ENCODE assay signal across 12 cellular contexts in genomic region chr1:172450524-172450885, GRCh38. TPM values are rescaled to one million over a fixed set of nuclear protein-coding genes. Genes with fewer than 3 reads are reported as not detected.
DNase-seq lines count a peak whose midpoint lies in the region; ATAC-seq and TF ChIP-seq lines count a peak whose summit lies in the region.
"Had no signal": no experiment of that assay in that cellular context is flagged by ENCODE, and none has a peak within 500 bp of the region (broad histone marks: within the 10 kb centered on the region; RNA-seq: fewer than 3 reads in every experiment).

No MANE protein-coding gene starts in this region.

- H3K4me3 Mint-ChIP-seq in activated T-helper 17 cell treated with anti-CD3 and anti-CD28 coated beads, Interleukin-2, amount 50 U/mL, for 72 hours = peak overlapping the region; percentile 26
- H3K4me3 Mint-ChIP-seq: activated B cell treated with CpG ODN at 0.5 μM for 24 hours, endodermal cell had no signal

- DNase-seq in Caki2 (ENCODE audit: low read depth) = peak; percentile 69
- peak; percentile 26 for DNase-seq in LoVo (ENCODE audit: low spot score)
- no peak for DNase-seq in HEK293T (ENCODE audit: extremely low spot score)
- DNase-seq in AG20443 (ENCODE audit: low spot score) = no peak
- no peak for DNase-seq in SW 1271 (lab: John Stamatoyannopoulos, UW)
- DNase-seq: activated B cell treated with CpG ODN at 0.5 μM for 24 hours; NK-92 treated with Interleukin-12 subunit alpha and Interleukin-12 subunit beta, amount 100 ng/mL, for 24 hours had no signal

- in situ Hi-C loops in Caki2 (cut with HindIII; ENCODE audit: low pct_unique_long_range_greater_than_20kb, low sequenced_read_pairs) = no loop called here

- peaks cover 15% of the 10 kb centered on the region for H3K4me1 Mint-ChIP-seq in activated T-helper 17 cell treated with anti-CD3 and anti-CD28 coated beads, Interleukin-2, amount 50 U/mL, for 72 hours
- H3K4me1 Mint-ChIP-seq: activated B cell treated with CpG ODN at 0.5 μM for 24 hours had no signal

- H3K4me1 ChIP-seq in mucosa of rectum (ENCODE audit: control insufficient read depth in 2 of 2, insufficient read depth in 2 of 2, low read length in 2 of 2) = peaks cover 10 to 18% of the 10 kb centered on the region in 2 donors

- POLR2A ChIA-PET in HEK293T (lab: Yijun Ruan, JAX) = interaction anchor here (2.9 kb wide), 1 partner anchor 82 kb away, joined by 11 read pairs; the partner anchor contains the start of gene SUCO

- H3K9me3 Mint-ChIP-seq in activated T-helper 17 cell treated with anti-CD3 and anti-CD28 coated beads, Interleukin-2, amount 50 U/mL, for 72 hours = no peaks in the 10 kb centered on the region
- H3K9me3 Mint-ChIP-seq: activated B cell treated with CpG ODN at 0.5 μM for 24 hours, endodermal cell had no signal

- H3K36me3 ChIP-seq in mucosa of rectum (ENCODE audit: control insufficient read depth in 2 of 2, insufficient read depth in 2 of 2, low read length in 2 of 2) = no peaks in the 10 kb centered on the region
- H3K36me3 ChIP-seq: ovary had no signal

- no peaks in the 10 kb centered on the region for H3K36me3 Mint-ChIP-seq in activated T-helper 17 cell treated with anti-CD3 and anti-CD28 coated beads, Interleukin-2, amount 50 U/mL, for 72 hours (ENCODE audit: low read depth)

- H3K27ac ChIP-seq in mucosa of rectum (ENCODE audit: low read depth in 2 of 2, low read length in 2 of 2) = no peak overlapping the region
- H3K27ac ChIP-seq: ovary had no signal

- H3K27me3 ChIP-seq in mucosa of rectum (ENCODE audit: control insufficient read depth in 2 of 2, insufficient read depth in 2 of 2, low read length in 2 of 2) = no peaks in the 10 kb centered on the region
- H3K27me3 ChIP-seq: ovary had no signal

- CTCF ChIA-PET in HEK293T (lab: Yijun Ruan, JAX) = interaction anchor here (0.5 to 1.2 kb wide), 8 partner anchors 9 to 1248 kb away, joined by 3 to 6 read pairs (median 4); no protein-coding TSS in a partner anchor

- no peaks in the 10 kb centered on the region for H3K9me3 ChIP-seq in mucosa of rectum (ENCODE audit: control insufficient read depth in 2 of 2, low read length in 2 of 2)
- H3K9me3 ChIP-seq: ovary had no signal

- H3K27ac Mint-ChIP-seq in activated T-helper 17 cell treated with anti-CD3 and anti-CD28 coated beads, Interleukin-2, amount 50 U/mL, for 72 hours = peak overlapping the region; percentile 51
- H3K27ac Mint-ChIP-seq: activated B cell treated with CpG ODN at 0.5 μM for 24 hours, endodermal cell had no signal

- H3K27me3 Mint-ChIP-seq in activated T-helper 17 cell treated with anti-CD3 and anti-CD28 coated beads, Interleukin-2, amount 50 U/mL, for 72 hours = peaks cover 4% of the 10 kb centered on the region
- H3K27me3 Mint-ChIP-seq: activated B cell treated with CpG ODN at 0.5 μM for 24 hours had no signal

- no peak overlapping the region for H3K9ac ChIP-seq in mucosa of rectum (ENCODE audit: low read depth in 1 of 2, low read length in 2 of 2)

- peak overlapping the region; percentile 31 to 55 for H3K4me3 ChIP-seq in mucosa of rectum (ENCODE audit: low read length in 2 of 2)
- H3K4me3 ChIP-seq: ovary had no signal

- no peak for ATAC-seq in activated T-helper 17 cell treated with anti-CD3 and anti-CD28 coated beads, Interleukin-2, amount 50 U/mL, for 72 hours (replicated peaks)
- no peak for ATAC-seq in HG03565 (IDR thresholded peaks at IDR 0.05; ENCODE audit: unreplicated experiment)

TF ChIP-seq in HEK293T, 16 proteins besides CTCF, POLR2A, EP300 and RAD21:
- no peak for TF ChIP-seq L3MBTL2 (conservative IDR thresholded peaks at IDR 0.05)
- no peak for TF ChIP-seq BHLHE40 (IDR thresholded peaks at IDR 0.05; ENCODE audit: borderline replicate concordance)
- TF ChIP-seq SP1 (IDR thresholded peaks at IDR 0.05) = no peak
- TF ChIP-seq FOXA1 (IDR thresholded peaks at IDR 0.05) = no peak
- TF ChIP-seq ARNT (IDR thresholded peaks at IDR 0.05) = no peak
- no peak for TF ChIP-seq ELF4 (IDR thresholded peaks at IDR 0.05)
- no peak for TF ChIP-seq FOXK2 (IDR thresholded peaks at IDR 0.05)
- TF ChIP-seq HDGF (IDR thresholded peaks at IDR 0.05; ENCODE audit: borderline replicate concordance) = no peak
- TF ChIP-seq CTBP1 (IDR thresholded peaks at IDR 0.05; ENCODE audit: borderline replicate concordance) = no peak
- no peak for TF ChIP-seq ZNF384 (IDR thresholded peaks at IDR 0.05)
- TF ChIP-seq FOXM1 (IDR thresholded peaks at IDR 0.05; ENCODE audit: borderline replicate concordance) = no peak
- no peak for TF ChIP-seq NFRKB (IDR thresholded peaks at IDR 0.05)
- TF ChIP-seq SUZ12 (IDR thresholded peaks at IDR 0.05) = no peak
- TF ChIP-seq TARDBP (IDR thresholded peaks at IDR 0.05) = no peak
- no peak for TF ChIP-seq LEF1 (IDR thresholded peaks at IDR 0.05; ENCODE audit: borderline replicate concordance)
- TF ChIP-seq, protein P1, sequence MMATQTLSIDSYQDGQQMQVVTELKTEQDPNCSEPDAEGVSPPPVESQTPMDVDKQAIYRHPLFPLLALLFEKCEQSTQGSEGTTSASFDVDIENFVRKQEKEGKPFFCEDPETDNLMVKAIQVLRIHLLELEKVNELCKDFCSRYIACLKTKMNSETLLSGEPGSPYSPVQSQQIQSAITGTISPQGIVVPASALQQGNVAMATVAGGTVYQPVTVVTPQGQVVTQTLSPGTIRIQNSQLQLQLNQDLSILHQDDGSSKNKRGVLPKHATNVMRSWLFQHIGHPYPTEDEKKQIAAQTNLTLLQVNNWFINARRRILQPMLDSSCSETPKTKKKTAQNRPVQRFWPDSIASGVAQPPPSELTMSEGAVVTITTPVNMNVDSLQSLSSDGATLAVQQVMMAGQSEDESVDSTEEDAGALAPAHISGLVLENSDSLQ (IDR thresholded peaks at IDR 0.05) = no peak

RNA-seq across cellular contexts. Expression of gene PIGC, which starts 6.6 kb away (rescaled TPM):
- total RNA-seq in Caki2 (2014; rRNA removed; shearing (Covaris generic); ENCODE audit: low replicate concordance) = 27.1 and 33.3 TPM in 2 replicates
- 10 to 100 TPM; 11.3 to 13.3 TPM for total RNA-seq in activated T-helper 17 cell treated with anti-CD3 and anti-CD28 coated beads, Interleukin-2, amount 50 U/mL, for 72 hours

RNA-seq across cellular contexts. Expression of gene C1orf105, which starts 30.0 kb away (rescaled TPM):
- not detected in 2 replicates for total RNA-seq in Caki2 (2014; rRNA removed; shearing (Covaris generic); ENCODE audit: low replicate concordance)
- total RNA-seq in activated T-helper 17 cell treated with anti-CD3 and anti-CD28 coated beads, Interleukin-2, amount 50 U/mL, for 72 hours = under 1 TPM in 1 of 2 donors, not detected in 1; 0.37 TPM
- total RNA-seq: activated B cell treated with CpG ODN at 0.5 μM for 24 hours, endodermal cell, ovary had no signal

Comparison
In these comparisons a context has a peak if more than half of its experiments do, and no peak if none do; other contexts are left out.
1. DNase-seq: peak in Caki2 (single experiment) and LoVo (single experiment); none in HEK293T (single experiment), AG20443 (single experiment) and SW 1271 (0 of 2).